In the genomic region with DNA sequence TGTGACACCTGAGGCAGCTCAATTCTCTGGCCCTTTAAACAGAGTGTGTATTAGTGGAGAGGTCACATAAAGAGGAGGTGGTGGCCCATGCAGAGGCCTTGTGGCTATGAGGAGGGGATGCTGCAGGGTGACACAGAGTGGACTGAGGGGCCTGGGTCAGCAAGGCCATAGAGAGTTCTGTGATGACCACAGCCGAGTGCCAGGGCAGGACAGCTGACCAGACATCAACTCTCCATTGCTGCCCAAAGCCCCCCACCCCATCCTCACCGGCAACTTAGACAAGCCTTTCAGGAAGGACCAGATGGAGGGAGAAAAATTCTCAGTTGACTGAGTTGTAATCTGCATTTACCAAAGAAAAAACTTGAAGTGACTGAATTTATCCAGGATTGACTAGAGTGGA, we compare ENCODE assay signal across 22 cellular contexts.
DNase-seq lines count a peak whose midpoint lies in the region; TF ChIP-seq lines count a peak whose summit lies in the region.
"Had no signal": no experiment of that assay in that cellular context is flagged by ENCODE, and none has a peak within 500 bp of the region (broad histone marks: within the 10 kb centered on the region; RNA-seq: fewer than 3 reads in every experiment).

No MANE protein-coding gene starts in this region.

- no peak overlapping the region for H4K5ac ChIP-seq in mesendoderm (ENCODE audit: low read length)

- TF ChIP-seq CTCF in WERI-Rb-1 (IDR thresholded peaks at IDR 0.05; ENCODE audit: low read depth, low read length) (no peak), stomach (IDR thresholded peaks at IDR 0.05) (no peak)

- H3K9ac ChIP-seq in mesendoderm (ENCODE audit: low read length) (no peak overlapping the region), neuronal stem cell (ENCODE audit: low read depth, low read length, poor library complexity) (no peak overlapping the region)

- H2BK15ac ChIP-seq in mesendoderm (replicated peaks; ENCODE audit: low read depth) = no peak overlapping the region
- H2BK15ac ChIP-seq in neuronal stem cell (ENCODE audit: low read length) = no peak overlapping the region

- no peak overlapping the region for H3K27ac ChIP-seq in WERI-Rb-1
- H3K27ac ChIP-seq in mesendoderm (ENCODE audit: low read depth, low read length) = no peak overlapping the region
- no peak overlapping the region for H3K27ac ChIP-seq in neuronal stem cell (replicated peaks; ENCODE audit: low read length)
- no peak overlapping the region for H3K27ac ChIP-seq in stomach
- H3K27ac ChIP-seq: SJSA1 had no signal

- no peaks in the 10 kb centered on the region for H3K27me3 ChIP-seq in WERI-Rb-1 (ENCODE audit: insufficient read depth, low read depth, severe bottlenecking)
- no peaks in the 10 kb centered on the region for H3K27me3 ChIP-seq in mesendoderm (ENCODE audit: insufficient read depth, low read length, poor library complexity)
- no peaks in the 10 kb centered on the region for H3K27me3 ChIP-seq in neuronal stem cell (ENCODE audit: control insufficient read depth in 3 of 3, insufficient read depth in 3 of 3, low read depth in 1 of 3, low read length in 3 of 3)
- peaks cover 0 to 6% (median 0%) of the 10 kb centered on the region in 3 donors for H3K27me3 ChIP-seq in stomach
- H3K27me3 ChIP-seq: SJSA1 had no signal

- H4K8ac ChIP-seq in mesendoderm (ENCODE audit: low read depth, low read length) (no peak overlapping the region), neuronal stem cell (ENCODE audit: low read depth, low read length) (no peak overlapping the region)

- H2BK5ac ChIP-seq in mesendoderm (ENCODE audit: low read length) (no peak overlapping the region), neuronal stem cell (ENCODE audit: low read length) (no peak overlapping the region)

- H3K9me3 ChIP-seq in WERI-Rb-1 (ENCODE audit: severe bottlenecking) = no peaks in the 10 kb centered on the region
- H3K9me3 ChIP-seq in neuronal stem cell (replicated peaks in 1 of 2; ENCODE audit: control insufficient read depth in 2 of 2, insufficient read depth in 1 of 2, low read depth in 1 of 2, low read length in 2 of 2) = no peaks in the 10 kb centered on the region
- no peaks in the 10 kb centered on the region for H3K9me3 ChIP-seq in stomach
- H3K9me3 ChIP-seq: Caco-2, SJSA1 had no signal

- H2BK120ac ChIP-seq in mesendoderm (ENCODE audit: low read depth, low read length) = no peak overlapping the region
- H2BK120ac ChIP-seq in neuronal stem cell (ENCODE audit: low read depth, low read length) = no peak overlapping the region

- WGBS in mesendoderm (ENCODE audit: extremely low coverage, insufficient coverage, low lambda C conversion rate) = no CpG with 5 or more reads among the region's 2 CpGs
- WGBS in neuronal stem cell (ENCODE audit: extremely low coverage in 2 of 2, insufficient read length in 2 of 2, insufficient replicate concordance in 1 of 2), 2 donors = no CpG with 5 or more reads among the region's 2 CpGs
- 81 to 91% (median 85%) methylated on average over 2 of the region's 2 CpGs for WGBS in stomach, 5 donors

- intact Hi-C loops in stomach (cut with DNase I; ENCODE audit: low total_unique reads) = no loop called here

- H2BK12ac ChIP-seq in neuronal stem cell (ENCODE audit: low read length) = no peak overlapping the region

- H3K4me1 ChIP-seq in mesendoderm (ENCODE audit: control insufficient read depth, low read depth, low read length) (peaks cover 3% of the 10 kb centered on the region), neuronal stem cell (ENCODE audit: control insufficient read depth in 2 of 2, insufficient read depth in 1 of 2, low read depth in 1 of 2, low read length in 2 of 2) (peaks cover 12 to 20% of the 10 kb centered on the region in 2 donors), stomach (peaks cover 19 to 32% (median 26%) of the 10 kb centered on the region in 4 donors)

- no peak overlapping the region for H3K56ac ChIP-seq in mesendoderm (ENCODE audit: low read length)

- no peak overlapping the region for H3K4me2 ChIP-seq in mesendoderm (ENCODE audit: low read length)
- H3K4me2 ChIP-seq in neuronal stem cell (ENCODE audit: insufficient read depth, low read length, poor library complexity, severe bottlenecking) = no peak overlapping the region

- no peak for TF ChIP-seq POLR2A in stomach (IDR thresholded peaks at IDR 0.05)

- H3K18ac ChIP-seq in mesendoderm (ENCODE audit: low read length) = no peak overlapping the region
- H3K18ac ChIP-seq in neuronal stem cell (ENCODE audit: low read length) = peak overlapping the region; percentile 15

- no peak overlapping the region for H2AK5ac ChIP-seq in mesendoderm (ENCODE audit: low read length)
- no peak overlapping the region for H2AK5ac ChIP-seq in neuronal stem cell (ENCODE audit: low read depth, low read length)

- H4K91ac ChIP-seq in neuronal stem cell (ENCODE audit: low read depth, low read length, poor library complexity) = no peak overlapping the region

- H3K36me3 ChIP-seq in WERI-Rb-1 (no peaks in the 10 kb centered on the region), mesendoderm (ENCODE audit: control insufficient read depth, insufficient read depth, low read length) (no peaks in the 10 kb centered on the region), neuronal stem cell (replicated peaks in 1 of 2; ENCODE audit: control insufficient read depth in 2 of 2, insufficient read depth in 2 of 2, low read length in 2 of 2) (no peaks in the 10 kb centered on the region), stomach (no peaks in the 10 kb centered on the region)
- H3K36me3 ChIP-seq: SJSA1 had no signal

- no peak overlapping the region for H2AFZ ChIP-seq in neuronal stem cell (ENCODE audit: low read length)

- H3K23ac ChIP-seq in mesendoderm (ENCODE audit: low read length) (peak overlapping the region; percentile 54), neuronal stem cell (ENCODE audit: low read depth, low read length, poor library complexity) (no peak overlapping the region)

- H3K79me1 ChIP-seq in mesendoderm (ENCODE audit: low read length) (no peaks in the 10 kb centered on the region), neuronal stem cell (ENCODE audit: low read depth, low read length) (no peaks in the 10 kb centered on the region)

- H3K79me2 ChIP-seq in mesendoderm (ENCODE audit: control insufficient read depth, insufficient read depth, low read length) = no peaks in the 10 kb centered on the region

- no peak for TF ChIP-seq EP300 in stomach (IDR thresholded peaks at IDR 0.05)

- no peak overlapping the region for H3K4ac ChIP-seq in mesendoderm (ENCODE audit: low read depth, low read length)
- no peak overlapping the region for H3K4ac ChIP-seq in neuronal stem cell (ENCODE audit: low read length)

- H3K14ac ChIP-seq in neuronal stem cell (ENCODE audit: low read length) = no peak overlapping the region

- DNase-seq in WERI-Rb-1 (peak; percentile 5), mesendoderm (no peak), neuronal stem cell (ENCODE audit: low spot score) (no peak), stomach (peak; percentile 18), OCI-M2 (lab: John Stamatoyannopoulos, UW; ENCODE audit: unreplicated experiment) (no peak)
- DNase-seq in activated T-cell treated with anti-CD3 and anti-CD28 coated beads, Interleukin-2, amount 50 U/mL, for 48 hours = no peak
- DNase-seq in effector CD4-positive, alpha-beta T cell = no peak
- DNase-seq: C1 segment of cervical spinal cord; Caco-2; CD8-positive, alpha-beta T cell; H7; HFFc6; Kasumi-1; MV-4-11; NCI-H1694; NCI-H2029 treated with DMSO at 0.1 percent for 48 hours; NCI-H446 treated with DMSO at 0.1 percent for 48 hours; NCI-H526; Right ventricle myocardium superior; RPMI8226 had no signal

- H3K4me3 ChIP-seq in WERI-Rb-1 (ENCODE audit: low read depth, low read length) (no peak overlapping the region), mesendoderm (ENCODE audit: low read length) (no peak overlapping the region), neuronal stem cell (ENCODE audit: low read length in 2 of 2) (no peak overlapping the region), stomach (no peak overlapping the region)
- H3K4me3 ChIP-seq: K562, SJSA1 had no signal

Comparison
In these comparisons a context has a peak if more than half of its experiments do, and no peak if none do; other contexts are left out.
1. DNase-seq: peak in WERI-Rb-1 (single experiment) and stomach (single experiment); none in mesendoderm (single experiment), neuronal stem cell (single experiment), activated T-cell treated with anti-CD3 and anti-CD28 coated beads, Interleukin-2, amount 50 U/mL, for 48 hours (0 of 2), OCI-M2 (single experiment) and effector CD4-positive, alpha-beta T cell (single experiment).